Comparison of ENCODE assay signal across 18 cellular contexts in the genomic region with DNA sequence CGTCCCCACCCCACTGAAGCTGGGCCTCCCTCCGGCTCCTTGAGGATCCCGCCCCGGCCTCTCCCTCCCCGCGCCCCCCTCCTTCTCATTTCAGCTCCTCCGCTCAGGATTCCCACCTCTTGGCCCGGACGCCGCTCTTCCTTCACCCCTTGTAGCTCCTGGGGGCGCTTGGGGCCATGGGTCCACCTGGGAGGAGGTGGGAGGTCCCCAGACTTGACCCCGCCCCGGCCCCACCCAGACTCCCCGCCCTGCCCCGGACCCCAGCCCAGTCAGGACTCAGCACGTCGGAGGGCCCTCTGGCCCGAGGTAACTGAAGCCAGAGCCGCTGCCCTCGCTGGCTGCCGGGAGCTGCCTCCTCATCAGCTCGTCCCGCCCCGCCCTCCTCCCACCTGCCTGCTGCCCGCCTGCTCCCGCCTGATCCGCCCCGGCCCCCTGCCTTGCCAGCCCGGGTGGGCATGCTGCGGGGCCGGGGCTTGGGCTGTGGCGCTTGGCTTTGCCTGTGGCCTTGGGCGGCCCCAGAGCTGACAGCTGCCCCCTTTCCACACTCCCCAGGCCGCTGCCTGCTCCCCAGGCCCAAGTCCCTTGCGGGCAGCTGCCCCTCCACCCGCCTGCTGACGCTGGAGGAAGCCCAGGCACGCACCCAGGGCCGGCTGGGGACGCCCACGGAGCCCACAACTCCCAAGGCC. TPM values are rescaled to one million over a fixed set of nuclear protein-coding genes. Genes with fewer than 3 reads are reported as not detected.
"Had no signal": no experiment of that assay in that cellular context is flagged by ENCODE, and none has a peak within 500 bp of the region (broad histone marks: within the 10 kb centered on the region; RNA-seq: fewer than 3 reads in every experiment).

No MANE protein-coding gene starts in this region.

- H3K27me3 ChIP-seq: dorsolateral prefrontal cortex, esophagus squamous epithelium, left lung, ovary had no signal

- H3K4me1 Mint-ChIP-seq: nephron had no signal

- H3K4me3 ChIP-seq: dorsolateral prefrontal cortex, esophagus squamous epithelium, left lung, ovary had no signal

- H3K27ac Mint-ChIP-seq: activated CD8-positive, alpha-beta T cell treated with anti-CD3 and anti-CD28 coated beads for 36 hours; nephron; type B pancreatic cell had no signal

- ATAC-seq: left lung had no signal

- H3K36me3 ChIP-seq: ovary had no signal

- H3K4me3 Mint-ChIP-seq: activated CD8-positive, alpha-beta T cell treated with anti-CD3 and anti-CD28 coated beads for 36 hours; nephron; type B pancreatic cell had no signal

- DNase-seq: activated CD4-positive, alpha-beta T cell treated with anti-CD3 and anti-CD28 coated beads for 4 hours; activated CD8-positive, alpha-beta memory T cell treated with anti-CD3 and anti-CD28 coated beads, Interleukin-2, amount 50 U/mL, for 48 hours; activated CD8-positive, alpha-beta T cell treated with anti-CD3 and anti-CD28 coated beads for 36 hours; activated naive CD4-positive, alpha-beta T cell; dorsolateral prefrontal cortex; esophagus squamous epithelium; foreskin fibroblast; glutamatergic neuron; mesenchymal stem cell; stimulated activated CD4-positive, alpha-beta T cell treated with anti-CD3 and anti-CD28 coated beads, Interleukin-12 subunit alpha, Interleukin-12 subunit beta, amount 100 ng/mL, for 4 hours; stimulated activated naive CD4-positive, alpha-beta T cell treated with Interleukin-2 at 50 U/mL for 16 hours; T-helper 1 cell; WERI-Rb-1 had no signal

- H3K27me3 Mint-ChIP-seq: activated CD8-positive, alpha-beta T cell treated with anti-CD3 and anti-CD28 coated beads for 36 hours; type B pancreatic cell had no signal

- H3K27ac ChIP-seq: esophagus squamous epithelium, left lung, ovary, WERI-Rb-1 had no signal

- H3K4me1 ChIP-seq: esophagus squamous epithelium, left lung had no signal

- H3K9me3 Mint-ChIP-seq: activated CD8-positive, alpha-beta T cell treated with anti-CD3 and anti-CD28 coated beads for 36 hours; nephron; type B pancreatic cell had no signal

- H3K9me3 ChIP-seq: esophagus squamous epithelium, left lung, ovary had no signal

RNA-seq across cellular contexts. Expression of a gene that starts 28.1 kb away (rescaled TPM):
- total RNA-seq: activated CD8-positive, alpha-beta T cell treated with anti-CD3 and anti-CD28 coated beads for 36 hours; astrocyte; esophagus squamous epithelium; left lung had no signal
- polyA plus RNA-seq: ovary had no signal
